In genomic region chr1:37794372-37795339, GRCh38 we compare ENCODE assay signal across 8 cellular contexts. TPM values are rescaled to one million over a fixed set of nuclear protein-coding genes. Genes with fewer than 3 reads are reported as not detected.
DNase-seq lines count a peak whose midpoint lies in the region; ATAC-seq, FAIRE-seq and TF ChIP-seq lines count a peak whose summit lies in the region.

No MANE protein-coding gene starts in this region.

- H3K9me3 Mint-ChIP-seq in activated naive CD8-positive, alpha-beta T cell (ENCODE audit: low read depth), result no peaks in the 10 kb centered on the region

- peak overlapping the region; percentile 62 for H3K4me3 ChIP-seq in lower lobe of right lung

- intact Hi-C loops in lower lobe of right lung (cut with DNase I), result no loop called here

- H3K9me3 ChIP-seq in lower lobe of right lung, result no peaks in the 10 kb centered on the region

- no peak for TF ChIP-seq CTCF in lower lobe of right lung (IDR thresholded peaks at IDR 0.05)

- peaks cover 2% of the 10 kb centered on the region for H3K36me3 Mint-ChIP-seq in activated naive CD8-positive, alpha-beta T cell

- H3K4me1 ChIP-seq in lower lobe of right lung, result peaks cover 20% of the 10 kb centered on the region

- H3K27me3 Mint-ChIP-seq in activated naive CD8-positive, alpha-beta T cell, result peaks cover 17% of the 10 kb centered on the region

- TF ChIP-seq POLR2A in GM12892 (IDR thresholded peaks at IDR 0.05; ENCODE audit: low read depth, low read length), result no peak

- FAIRE-seq in GM12892 (lab: Jason Lieb, UNC), result no peak

- H3K36me3 ChIP-seq in lower lobe of right lung, result peaks cover 4% of the 10 kb centered on the region

- no peak overlapping the region for H3K27ac Mint-ChIP-seq in activated naive CD8-positive, alpha-beta T cell

- no peak overlapping the region for H3K27ac ChIP-seq in lower lobe of right lung

- peak; percentile 28 for ATAC-seq in HG03521 (IDR thresholded peaks at IDR 0.05; ENCODE audit: unreplicated experiment)
- ATAC-seq in lower lobe of right lung, result peak; percentile 9 to 11
- ATAC-seq in HG02938 (IDR thresholded peaks at IDR 0.05; ENCODE audit: unreplicated experiment), result no peak

- peaks cover 3% of the 10 kb centered on the region for H3K27me3 ChIP-seq in lower lobe of right lung (ENCODE audit: low read depth)

- peaks cover 8% of the 10 kb centered on the region for H3K4me1 Mint-ChIP-seq in activated naive CD8-positive, alpha-beta T cell (ENCODE audit: low read depth)

- H3K4me3 Mint-ChIP-seq in activated naive CD8-positive, alpha-beta T cell, result peak overlapping the region; percentile 77

- DNase-seq in SHP77 (lab: John Stamatoyannopoulos, UW) (peak; percentile 12 to 13), SHP77 treated with DMSO at 0.1 percent for 48 hours (lab: John Stamatoyannopoulos, UW) (no peak), lower lobe of right lung (no peak), GM12892 (ENCODE audit: insufficient read length) (no peak), kidney tubule cell (ENCODE audit: low spot score) (no peak)

RNA-seq across cellular contexts. Expression of gene MANEAL, which starts 1.0 kb away (rescaled TPM):
- total RNA-seq in lower lobe of right lung, result 4.9 TPM
- polyA plus RNA-seq in GM12892 (2012; ENCODE audit: missing spikeins), result 12.0 TPM

RNA-seq across cellular contexts. Expression of gene C1orf122, which starts 12.9 kb away (rescaled TPM):
- 22.8 TPM for total RNA-seq in lower lobe of right lung
- polyA plus RNA-seq in GM12892 (2012; ENCODE audit: missing spikeins), result 11.1 TPM

RNA-seq across cellular contexts. Expression of gene YRDC, which starts 13.4 kb away (rescaled TPM):
- total RNA-seq in lower lobe of right lung, result 11.2 TPM
- polyA plus RNA-seq in GM12892 (2012; ENCODE audit: missing spikeins), result 31.7 TPM

RNA-seq across cellular contexts. Expression of gene EPHA10, which starts 29.7 kb away (rescaled TPM):
- 0.53 TPM for total RNA-seq in lower lobe of right lung
- polyA plus RNA-seq in GM12892 (2012; ENCODE audit: missing spikeins), result 0.17 TPM

Comparison
In these comparisons a context has a peak if more than half of its experiments do, and no peak if none do; other contexts are left out.
1. DNase-seq: peak in SHP77 (2 of 2); none in SHP77 treated with DMSO at 0.1 percent for 48 hours (single experiment), lower lobe of right lung (single experiment), GM12892 (single experiment) and kidney tubule cell (single experiment).